In genomic region chr4:42490015-42490414, GRCh38 we compare ENCODE assay signal across 23 cellular contexts.
DNase-seq lines count a peak whose midpoint lies in the region; FAIRE-seq and TF ChIP-seq lines count a peak whose summit lies in the region.
"Had no signal": no experiment of that assay in that cellular context is flagged by ENCODE, and none has a peak within 500 bp of the region (broad histone marks: within the 10 kb centered on the region; RNA-seq: fewer than 3 reads in every experiment).

No MANE protein-coding gene starts in this region.

- H2AFZ ChIP-seq in KMS-11 (ENCODE audit: low read depth), result no peak overlapping the region
- H2AFZ ChIP-seq: neural progenitor cell had no signal

- H3K4me3 Mint-ChIP-seq in CD4-positive, alpha-beta memory T cell, result no peak overlapping the region
- H3K4me3 Mint-ChIP-seq: brain, CD14-positive monocyte, neural progenitor cell had no signal

- intact Hi-C loops in CD4-positive, alpha-beta memory T cell (cut with micrococcal nuclease), result no loop called here
- intact Hi-C loops in prostate gland (cut with DNase I), result no loop called here

- no peaks in the 10 kb centered on the region for H3K79me1 ChIP-seq in mesendoderm (ENCODE audit: low read length)

- H3K9me3 Mint-ChIP-seq in CD4-positive, alpha-beta memory T cell, result no peaks in the 10 kb centered on the region
- H3K9me3 Mint-ChIP-seq: brain, CD14-positive monocyte, neural progenitor cell had no signal

- H4K5ac ChIP-seq in mesendoderm (ENCODE audit: low read length), result no peak overlapping the region

- H3K23ac ChIP-seq in mesendoderm (ENCODE audit: low read length), result no peak overlapping the region

- DNase-seq in GM12892 (ENCODE audit: insufficient read length) (no peak), mesendoderm (no peak), NCI-H510A (lab: John Stamatoyannopoulos, UW) (no peak), KG1 (lab: John Stamatoyannopoulos, UW) (no peak), prostate gland (ENCODE audit: low spot score) (no peak)
- DNase-seq in CD4-positive, alpha-beta memory T cell, result no peak
- DNase-seq: activated CD4-positive, alpha-beta T cell treated with anti-CD3 and anti-CD28 coated beads for 48 hours; esophagus squamous epithelium; gastrocnemius medialis; hypothalamus; left ventricle myocardium inferior; NCI-H1092; NCI-H2029 treated with DMSO at 0.1 percent for 48 hours; NCI-H446 treated with DMSO at 0.1 percent for 48 hours; psoas muscle; testis had no signal

- H3K27me3 Mint-ChIP-seq in CD4-positive, alpha-beta memory T cell, result no peaks in the 10 kb centered on the region
- H3K27me3 Mint-ChIP-seq: brain had no signal

- no peak overlapping the region for H3K56ac ChIP-seq in mesendoderm (ENCODE audit: low read length)

- peak overlapping the region; percentile 13; the same call in 1 of the 2 replicates for H3K9ac ChIP-seq in KMS-11
- H3K9ac ChIP-seq in mesendoderm (ENCODE audit: low read length), result no peak overlapping the region
- H3K9ac ChIP-seq: neural progenitor cell had no signal

- H3K36me3 ChIP-seq in KMS-11 (ENCODE audit: insufficient read depth) (no peaks in the 10 kb centered on the region), mesendoderm (ENCODE audit: control insufficient read depth, insufficient read depth, low read length) (no peaks in the 10 kb centered on the region), prostate gland (no peaks in the 10 kb centered on the region)
- no peaks in the 10 kb centered on the region for H3K36me3 ChIP-seq in CD4-positive, alpha-beta memory T cell (ENCODE audit: insufficient read depth, low read length)
- H3K36me3 ChIP-seq: esophagus squamous epithelium, gastrocnemius medialis, left ventricle myocardium inferior, neural progenitor cell, SJSA1 had no signal

- peak; percentile 98 for FAIRE-seq in GM12892 (lab: Jason Lieb, UNC)
- FAIRE-seq: RCC 7860 had no signal

- H4K20me1 ChIP-seq in KMS-11 (ENCODE audit: insufficient read depth), result no peaks in the 10 kb centered on the region

- no peak overlapping the region for H3K4ac ChIP-seq in mesendoderm (ENCODE audit: low read depth, low read length)

- H3K27ac Mint-ChIP-seq in CD4-positive, alpha-beta memory T cell, result peak overlapping the region in 2 of 7 donors; percentile 19 to 49
- H3K27ac Mint-ChIP-seq: brain, CD14-positive monocyte, neural progenitor cell had no signal

- peaks cover 72% of the 10 kb centered on the region for H3K4me1 ChIP-seq in KMS-11 (ENCODE audit: low read depth, poor library complexity, severe bottlenecking)
- H3K4me1 ChIP-seq in mesendoderm (ENCODE audit: control insufficient read depth, low read depth, low read length), result peaks cover 10% of the 10 kb centered on the region
- H3K4me1 ChIP-seq in CD4-positive, alpha-beta memory T cell (ENCODE audit: insufficient read depth, low read length), result no peaks in the 10 kb centered on the region
- H3K4me1 ChIP-seq in prostate gland (replicated peaks), result no peaks in the 10 kb centered on the region
- H3K4me1 ChIP-seq: left ventricle myocardium inferior, SJSA1, testis had no signal

- H3K27ac ChIP-seq in KMS-11 (peak overlapping the region; percentile 80), mesendoderm (ENCODE audit: low read depth, low read length) (no peak overlapping the region), prostate gland (no peak overlapping the region)
- H3K27ac ChIP-seq in CD4-positive, alpha-beta memory T cell (ENCODE audit: low read depth, low read length), result no peak overlapping the region
- H3K27ac ChIP-seq: esophagus squamous epithelium, gastrocnemius medialis, left ventricle myocardium inferior, neural progenitor cell, psoas muscle, SJSA1, testis had no signal

- H3K18ac ChIP-seq in mesendoderm (ENCODE audit: low read length), result no peak overlapping the region

- H2BK15ac ChIP-seq in mesendoderm (replicated peaks; ENCODE audit: low read depth), result peak overlapping the region; percentile 21

- no peak overlapping the region for H2BK120ac ChIP-seq in mesendoderm (ENCODE audit: low read depth, low read length)

- peak overlapping the region; percentile 92 for H3K4me2 ChIP-seq in KMS-11
- H3K4me2 ChIP-seq in mesendoderm (ENCODE audit: low read length), result no peak overlapping the region
- H3K4me2 ChIP-seq: neural progenitor cell had no signal

- TF ChIP-seq CTCF in KMS-11 (conservative IDR thresholded peaks at IDR 0.05; ENCODE audit: low read depth, low read length) (no peak), prostate gland (IDR thresholded peaks at IDR 0.05) (no peak)

- peaks cover 0 to 12% (median 4%) of the 10 kb centered on the region in 4 donors for H3K4me1 Mint-ChIP-seq in CD4-positive, alpha-beta memory T cell
- H3K4me1 Mint-ChIP-seq: CD14-positive monocyte had no signal

- WGBS in mesendoderm (ENCODE audit: extremely low coverage, insufficient coverage, low lambda C conversion rate), result no CpG with 5 or more reads among the region's 3 CpGs
- 98% methylated on average over 3 of the region's 3 CpGs for WGBS in prostate gland

- no peaks in the 10 kb centered on the region for H3K9me3 ChIP-seq in CD4-positive, alpha-beta memory T cell (ENCODE audit: control insufficient read depth in 1 of 2, low read length in 2 of 2)
- H3K9me3 ChIP-seq in prostate gland, result no peaks in the 10 kb centered on the region
- H3K9me3 ChIP-seq: esophagus squamous epithelium, gastrocnemius medialis, left ventricle myocardium inferior, psoas muscle, SJSA1, testis had no signal

- H3K27me3 ChIP-seq in KMS-11 (ENCODE audit: insufficient read depth, low read depth), result no peaks in the 10 kb centered on the region
- no peaks in the 10 kb centered on the region for H3K27me3 ChIP-seq in mesendoderm (ENCODE audit: insufficient read depth, low read length, poor library complexity)
- no peaks in the 10 kb centered on the region for H3K27me3 ChIP-seq in CD4-positive, alpha-beta memory T cell (ENCODE audit: insufficient read depth, low read length)
- H3K27me3 ChIP-seq in prostate gland (replicated peaks; ENCODE audit: insufficient read depth), result no peaks in the 10 kb centered on the region
- H3K27me3 ChIP-seq: esophagus squamous epithelium, gastrocnemius medialis, neural progenitor cell, SJSA1, testis had no signal

- H3K4me3 ChIP-seq in KMS-11 (IDR thresholded peaks at IDR 0.05; ENCODE audit: insufficient read depth, low read depth, low read length) (no peak overlapping the region), mesendoderm (ENCODE audit: low read length) (no peak overlapping the region), prostate gland (no peak overlapping the region)
- H3K4me3 ChIP-seq in CD4-positive, alpha-beta memory T cell (ENCODE audit: low read length in 2 of 2), result no peak overlapping the region
- H3K4me3 ChIP-seq: esophagus squamous epithelium, gastrocnemius medialis, left ventricle myocardium inferior, neural progenitor cell, psoas muscle, SJSA1, testis had no signal

- no peak overlapping the region for H2AK5ac ChIP-seq in mesendoderm (ENCODE audit: low read length)

- H3K79me2 ChIP-seq in KMS-11 (ENCODE audit: insufficient read depth, low read depth) (no peaks in the 10 kb centered on the region), mesendoderm (ENCODE audit: control insufficient read depth, insufficient read depth, low read length) (no peaks in the 10 kb centered on the region)

- H3K36me3 Mint-ChIP-seq in CD4-positive, alpha-beta memory T cell, result peaks cover 30 to 31% of the 10 kb centered on the region in 2 donors
- H3K36me3 Mint-ChIP-seq: neural progenitor cell had no signal

- POLR2A ChIA-PET in CD4-positive, alpha-beta memory T cell (lab: Charles Lee; ENCODE audit: partially characterized antibody), result no interaction called here

- H4K8ac ChIP-seq in mesendoderm (ENCODE audit: low read depth, low read length), result no peak overlapping the region

- CTCF ChIA-PET in CD4-positive, alpha-beta memory T cell (lab: Charles Lee; ENCODE audit: partially characterized antibody), result interaction anchor here (3.1 kb wide), 1 partner anchor 30 kb away, joined by 11 read pairs; no protein-coding TSS in a partner anchor

- TF ChIP-seq POLR2A in GM12892 (IDR thresholded peaks at IDR 0.05; ENCODE audit: low read depth, low read length) (no peak), GM19193 (IDR thresholded peaks at IDR 0.05; ENCODE audit: extremely low read depth, insufficient read depth, insufficient read length) (peak; percentile 18), prostate gland (IDR thresholded peaks at IDR 0.05) (no peak)

- no peak overlapping the region for H2BK5ac ChIP-seq in mesendoderm (ENCODE audit: low read length)
